ENCODE assay signal across 15 cellular contexts in genomic region chr12:111693818-111694217, GRCh38. TPM values are rescaled to one million over a fixed set of nuclear protein-coding genes. Genes with fewer than 3 reads are reported as not detected.
DNase-seq lines count a peak whose midpoint lies in the region; ATAC-seq and TF ChIP-seq lines count a peak whose summit lies in the region.
"Had no signal": no experiment of that assay in that cellular context is flagged by ENCODE, and none has a peak within 500 bp of the region (broad histone marks: within the 10 kb centered on the region; RNA-seq: fewer than 3 reads in every experiment).

No MANE protein-coding gene starts in this region.

- 76 to 80% methylated on average over 5 of the region's 5 CpGs for WGBS in heart right ventricle, 2 donors

- intact Hi-C loops in activated CD4-positive, alpha-beta memory T cell treated with anti-CD3 and anti-CD28 coated beads for 36 hours (cut with micrococcal nuclease) = no loop called here
- intact Hi-C loops in heart right ventricle (cut with DNase I) (no loop called here), cardiac septum (cut with DNase I) (no loop called here)

- no peak for DNase-seq in activated CD4-positive, alpha-beta memory T cell treated with anti-CD3 and anti-CD28 coated beads, Interleukin-2, amount 10 ng/mL, durations not matched to agents 7 days and 5 days
- DNase-seq in activated CD4-positive, alpha-beta memory T cell treated with anti-CD3 and anti-CD28 coated beads for 36 hours = no peak
- DNase-seq in heart right ventricle (no peak), cardiac septum (ENCODE audit: low spot score) (no peak), nephron progenitor cell (no peak), NCI-H2227 treated with DMSO at 0.1 percent for 48 hours (lab: John Stamatoyannopoulos, UW) (no peak), HuH-7.5 (ENCODE audit: low spot score) (no peak), NCI-H524 treated with DMSO at 0.1 percent for 48 hours (lab: John Stamatoyannopoulos, UW) (no peak)
- DNase-seq: AML-193; Caco-2; CD8-positive, alpha-beta memory T cell; GF-D8; IMR-90 had no signal

- H3K27ac ChIP-seq in heart right ventricle = peak overlapping the region in 7 of 10 donors; percentile 22 to 74 (median 51)
- H3K27ac ChIP-seq: 22Rv1, BLaER1 had no signal

- peaks cover 27% of the 10 kb centered on the region for H3K36me3 Mint-ChIP-seq in activated CD4-positive, alpha-beta memory T cell treated with anti-CD3 and anti-CD28 coated beads, Interleukin-2, amount 10 ng/mL, durations not matched to agents 7 days and 5 days (ENCODE audit: low read depth)
- peaks cover 11% of the 10 kb centered on the region for H3K36me3 Mint-ChIP-seq in activated CD4-positive, alpha-beta memory T cell treated with anti-CD3 and anti-CD28 coated beads for 36 hours
- H3K36me3 Mint-ChIP-seq in nephron progenitor cell (ENCODE audit: low read depth) = peaks cover 52% of the 10 kb centered on the region

- POLR2A ChIA-PET in activated CD4-positive, alpha-beta memory T cell treated with anti-CD3 and anti-CD28 coated beads, Interleukin-2, amount 10 ng/mL, durations not matched to agents 7 days and 5 days (lab: Charles Lee) = interaction anchor here (1.1 to 1.3 kb wide), 2 partner anchors 7 to 8 kb away, joined by 3 to 6 read pairs; partner anchors contain the start of gene ACAD10
- POLR2A ChIA-PET in activated CD4-positive, alpha-beta memory T cell treated with anti-CD3 and anti-CD28 coated beads for 36 hours (lab: Charles Lee) = interaction anchor here (0.5 kb wide), 1 partner anchor 236 kb away, joined by 3 read pairs; no protein-coding TSS in a partner anchor

- no peaks in the 10 kb centered on the region for H3K9me3 ChIP-seq in heart right ventricle
- H3K9me3 ChIP-seq: BLaER1, Caco-2 had no signal

- H3K4me1 Mint-ChIP-seq in activated CD4-positive, alpha-beta memory T cell treated with anti-CD3 and anti-CD28 coated beads, Interleukin-2, amount 10 ng/mL, durations not matched to agents 7 days and 5 days = peaks cover 3% of the 10 kb centered on the region
- H3K4me1 Mint-ChIP-seq in activated CD4-positive, alpha-beta memory T cell treated with anti-CD3 and anti-CD28 coated beads for 36 hours (ENCODE audit: low read depth) = no peaks in the 10 kb centered on the region
- H3K4me1 Mint-ChIP-seq in nephron progenitor cell = no peaks in the 10 kb centered on the region

- peak overlapping the region; percentile 3 for H3K27ac Mint-ChIP-seq in activated CD4-positive, alpha-beta memory T cell treated with anti-CD3 and anti-CD28 coated beads, Interleukin-2, amount 10 ng/mL, durations not matched to agents 7 days and 5 days
- no peak overlapping the region for H3K27ac Mint-ChIP-seq in activated CD4-positive, alpha-beta memory T cell treated with anti-CD3 and anti-CD28 coated beads for 36 hours
- peak overlapping the region; percentile 54 for H3K27ac Mint-ChIP-seq in nephron progenitor cell

- peaks cover 0 to 74% (median 43%) of the 10 kb centered on the region in 9 donors for H3K36me3 ChIP-seq in heart right ventricle

- no peaks in the 10 kb centered on the region for H3K27me3 Mint-ChIP-seq in activated CD4-positive, alpha-beta memory T cell treated with anti-CD3 and anti-CD28 coated beads, Interleukin-2, amount 10 ng/mL, durations not matched to agents 7 days and 5 days
- H3K27me3 Mint-ChIP-seq in activated CD4-positive, alpha-beta memory T cell treated with anti-CD3 and anti-CD28 coated beads for 36 hours = no peaks in the 10 kb centered on the region
- no peaks in the 10 kb centered on the region for H3K27me3 Mint-ChIP-seq in nephron progenitor cell (ENCODE audit: low read depth, poor library complexity)
- H3K27me3 Mint-ChIP-seq: CD8-positive, alpha-beta memory T cell had no signal

- CTCF ChIA-PET in activated CD4-positive, alpha-beta memory T cell treated with anti-CD3 and anti-CD28 coated beads, Interleukin-2, amount 10 ng/mL, durations not matched to agents 7 days and 5 days (lab: Charles Lee) = interaction anchor here (2.6 kb wide), 1 partner anchor 119 kb away, joined by 11 read pairs; no protein-coding TSS in a partner anchor
- CTCF ChIA-PET in activated CD4-positive, alpha-beta memory T cell treated with anti-CD3 and anti-CD28 coated beads for 36 hours (lab: Charles Lee) = interaction anchor here (1.3 kb wide), 1 partner anchor 16 kb away, joined by 3 read pairs; no protein-coding TSS in a partner anchor

- H3K27me3 ChIP-seq in heart right ventricle = no peaks in the 10 kb centered on the region
- H3K27me3 ChIP-seq: BLaER1 had no signal

- no peak overlapping the region for H3K4me3 ChIP-seq in heart right ventricle
- H3K4me3 ChIP-seq: BLaER1 had no signal

- no peak overlapping the region for H3K4me3 Mint-ChIP-seq in activated CD4-positive, alpha-beta memory T cell treated with anti-CD3 and anti-CD28 coated beads, Interleukin-2, amount 10 ng/mL, durations not matched to agents 7 days and 5 days
- H3K4me3 Mint-ChIP-seq in activated CD4-positive, alpha-beta memory T cell treated with anti-CD3 and anti-CD28 coated beads for 36 hours = no peak overlapping the region
- no peak overlapping the region for H3K4me3 Mint-ChIP-seq in nephron progenitor cell
- H3K4me3 Mint-ChIP-seq: CD8-positive, alpha-beta memory T cell had no signal

- H3K9me3 Mint-ChIP-seq in activated CD4-positive, alpha-beta memory T cell treated with anti-CD3 and anti-CD28 coated beads, Interleukin-2, amount 10 ng/mL, durations not matched to agents 7 days and 5 days = no peaks in the 10 kb centered on the region
- H3K9me3 Mint-ChIP-seq in activated CD4-positive, alpha-beta memory T cell treated with anti-CD3 and anti-CD28 coated beads for 36 hours = no peaks in the 10 kb centered on the region
- H3K9me3 Mint-ChIP-seq in nephron progenitor cell = no peaks in the 10 kb centered on the region
- H3K9me3 Mint-ChIP-seq: CD8-positive, alpha-beta memory T cell had no signal

- TF ChIP-seq CTCF in heart right ventricle (IDR thresholded peaks at IDR 0.05) = no peak
- no peak for TF ChIP-seq CTCF in nephron progenitor cell (IDR thresholded peaks at IDR 0.05)

- peak in 7 of 8 donors; percentile 49 to 89 (median 72) for ATAC-seq in heart right ventricle

- peaks cover 0 to 9% (median 0%) of the 10 kb centered on the region in 9 donors for H3K4me1 ChIP-seq in heart right ventricle
- H3K4me1 ChIP-seq: BLaER1, Caco-2 had no signal

RNA-seq across cellular contexts. Expression of gene ACAD10, which starts 8.0 kb away (rescaled TPM):
- 10 to 100 TPM; 25.3 to 28.5 TPM for total RNA-seq in activated CD4-positive, alpha-beta memory T cell treated with anti-CD3 and anti-CD28 coated beads, Interleukin-2, amount 10 ng/mL, durations not matched to agents 7 days and 5 days
- total RNA-seq in activated CD4-positive, alpha-beta memory T cell treated with anti-CD3 and anti-CD28 coated beads for 36 hours = 10 to 100 TPM; 22.5 to 24.2 TPM
- total RNA-seq in heart right ventricle = 10 to 100 TPM; 20.3 to 43.4 (median 35.6) TPM
- 10 to 100 TPM in 1 of 2 donors, 1 to 10 TPM in 1; 7.8 to 35.5 TPM for polyA plus RNA-seq in heart right ventricle
- 30.8 TPM for total RNA-seq in cardiac septum

RNA-seq across cellular contexts. Expression of gene BRAP, which starts 8.1 kb away (rescaled TPM):
- total RNA-seq in activated CD4-positive, alpha-beta memory T cell treated with anti-CD3 and anti-CD28 coated beads, Interleukin-2, amount 10 ng/mL, durations not matched to agents 7 days and 5 days = 10 to 100 TPM; 18.1 to 19.4 TPM
- total RNA-seq in activated CD4-positive, alpha-beta memory T cell treated with anti-CD3 and anti-CD28 coated beads for 36 hours = 10 to 100 TPM; 16.8 to 18.0 TPM
- 10 to 100 TPM; 10.6 to 18.5 (median 14.9) TPM for total RNA-seq in heart right ventricle
- 1 to 10 TPM; 5.9 to 7.8 TPM for polyA plus RNA-seq in heart right ventricle
- total RNA-seq in cardiac septum = 13.9 TPM
